Comparison of ENCODE assay signal across 14 cellular contexts in the genomic region with DNA sequence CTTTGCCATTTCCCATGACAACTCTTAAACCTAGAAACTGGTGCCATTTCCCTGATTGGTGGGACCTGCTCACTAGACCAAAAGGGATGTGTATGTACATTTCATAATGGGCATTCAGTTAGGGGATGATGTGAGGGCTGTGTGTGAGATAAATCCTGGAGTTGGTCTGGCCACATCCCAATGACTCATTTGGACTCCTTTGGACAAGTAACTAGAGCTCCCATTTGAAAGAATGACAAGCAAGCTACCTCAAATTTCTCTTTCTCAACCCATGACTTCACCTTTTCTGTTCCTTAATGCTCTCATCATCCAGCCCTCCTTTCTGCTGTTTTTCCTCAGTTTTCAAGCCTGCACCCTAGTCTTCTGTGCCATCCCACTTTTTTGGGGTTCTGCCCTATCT. TPM values are rescaled to one million over a fixed set of nuclear protein-coding genes. Genes with fewer than 3 reads are reported as not detected.
A peak's percentile ranks its signal among the peaks of the same experiment; 100 is the strongest.
DNase-seq lines count a peak whose midpoint lies in the region; ATAC-seq and TF ChIP-seq lines count a peak whose summit lies in the region.
"Had no signal": no experiment of that assay in that cellular context is flagged by ENCODE, and none has a peak within 500 bp of the region (broad histone marks: within the 10 kb centered on the region; RNA-seq: fewer than 3 reads in every experiment).

No MANE protein-coding gene starts in this region.

- H3K27ac ChIP-seq in GM23248 = no peak overlapping the region
- H3K27ac ChIP-seq: thoracic aorta had no signal

- H3K9me3 Mint-ChIP-seq in immature natural killer cell = no peaks in the 10 kb centered on the region

- peak; percentile 64 for DNase-seq in GM23248
- DNase-seq in RPMI7951 (ENCODE audit: low read depth) = peak; percentile 70
- peak; percentile 70 for DNase-seq in epithelial cell of esophagus (ENCODE audit: low read depth)
- DNase-seq in myocyte (ENCODE audit: low read depth) = peak; percentile 10
- no peak for DNase-seq in immature natural killer cell
- no peak for DNase-seq in T-helper 1 cell
- DNase-seq in NCI-H510A (lab: John Stamatoyannopoulos, UW) = no peak
- DNase-seq: central memory CD4-positive, alpha-beta T cell; foreskin melanocyte; left ventricle myocardium superior; SHP77 had no signal

- H3K79me2 ChIP-seq in GM23248 (ENCODE audit: insufficient read depth) = no peaks in the 10 kb centered on the region

- no peak for ATAC-seq in HG03045 (IDR thresholded peaks at IDR 0.05; ENCODE audit: unreplicated experiment)
- ATAC-seq: left ventricle myocardium superior had no signal

- H3K4me1 Mint-ChIP-seq in immature natural killer cell = peaks cover 10 to 16% of the 10 kb centered on the region in 2 donors

- no peaks in the 10 kb centered on the region for H3F3A ChIP-seq in GM23248 (ENCODE audit: insufficient read depth)

- H3K9me3 ChIP-seq in GM23248 (ENCODE audit: low read depth) = no peaks in the 10 kb centered on the region
- H3K9me3 ChIP-seq: thoracic aorta had no signal

- H3K4me2 ChIP-seq in GM23248 (ENCODE audit: unreplicated experiment) = no peak overlapping the region

- H3K4me1 ChIP-seq in GM23248 (ENCODE audit: insufficient read depth) = no peaks in the 10 kb centered on the region

- peaks cover 11 to 29% (median 21%) of the 10 kb centered on the region in 3 donors for H3K27me3 Mint-ChIP-seq in immature natural killer cell (ENCODE audit: low read depth in 3 of 3)

- 0 out of 2 replicates have a peak, but pooled peaks cover 23% of the 10 kb centered on the region for H3K27me3 ChIP-seq in GM23248 (replicated peaks; ENCODE audit: insufficient read depth)

- no peaks in the 10 kb centered on the region for H3K36me3 ChIP-seq in GM23248 (ENCODE audit: low read depth)
- H3K36me3 ChIP-seq: thoracic aorta had no signal

- no peaks in the 10 kb centered on the region for H3K36me3 Mint-ChIP-seq in immature natural killer cell

- H2AFZ ChIP-seq in GM23248 = no peak overlapping the region

- no peak overlapping the region for H3K4me3 ChIP-seq in GM23248
- H3K4me3 ChIP-seq in epithelial cell of esophagus (ENCODE audit: low read length) = no peak overlapping the region
- H3K4me3 ChIP-seq: thoracic aorta had no signal

- in situ Hi-C loops in GM23248 (cut with MboI) = no loop called here

- H3K9ac ChIP-seq in GM23248 = no peak overlapping the region

- no peak overlapping the region for H3K27ac Mint-ChIP-seq in immature natural killer cell
- H3K27ac Mint-ChIP-seq: IgD-negative memory B cell had no signal

- H3K9me2 ChIP-seq in GM23248 (ENCODE audit: insufficient read depth) = no peaks in the 10 kb centered on the region

- no peak overlapping the region for H3K4me3 Mint-ChIP-seq in immature natural killer cell
- H3K4me3 Mint-ChIP-seq: IgD-negative memory B cell had no signal

- TF ChIP-seq CTCF in epithelial cell of esophagus (IDR thresholded peaks at IDR 0.05; ENCODE audit: insufficient read depth, low read depth, low read length, missing control alignments) = no peak

- H4K20me1 ChIP-seq in GM23248 (ENCODE audit: insufficient read depth) = no peaks in the 10 kb centered on the region

RNA-seq across cellular contexts. Expression of gene EBNA1BP2, which starts 27.9 kb away (rescaled TPM):
- 113 and 120 TPM in 2 replicates for total RNA-seq in GM23248 (2014; rRNA removed; shearing (Covaris generic))
- polyA plus RNA-seq in GM23248 (2016; fragmentation: Nextera tagmentation; extraction: Ambion mirVana) = 162 and 164 TPM in 2 replicates
- 175 and 197 TPM in 2 replicates for total RNA-seq in RPMI7951 (2014; rRNA removed; shearing (Covaris generic))
- 67.4 and 74.0 TPM in 2 replicates for total RNA-seq in myocyte
- 78.0 TPM for polyA plus RNA-seq in myocyte (2012)
- polyA plus RNA-seq in immature natural killer cell = 10 to 100 TPM; 52.8 to 61.7 (median 57.6) TPM

RNA-seq across cellular contexts. Expression of gene CFAP57, which starts 27.9 kb away (rescaled TPM):
- total RNA-seq in GM23248 (2014; rRNA removed; shearing (Covaris generic)) = 0.32 and 0.63 TPM in 2 replicates
- 0.32 and 0.35 TPM in 2 replicates for polyA plus RNA-seq in GM23248 (2016; fragmentation: Nextera tagmentation; extraction: Ambion mirVana)
- total RNA-seq in RPMI7951 (2014; rRNA removed; shearing (Covaris generic)) = 0.10 and 0.48 TPM in 2 replicates
- total RNA-seq in myocyte = 0.21 and 0.47 TPM in 2 replicates
- 0.66 TPM for polyA plus RNA-seq in myocyte (2012)
- not detected for polyA plus RNA-seq in immature natural killer cell
- total RNA-seq: left ventricle myocardium superior had no signal

Comparison
In these comparisons a context has a peak if more than half of its experiments do, and no peak if none do; other contexts are left out.
1. DNase-seq: peak in GM23248 (single experiment), RPMI7951 (single experiment), epithelial cell of esophagus (single experiment) and myocyte (single experiment); none in immature natural killer cell (0 of 3), T-helper 1 cell (0 of 5) and NCI-H510A (single experiment).